1 cellular context compared by ENCODE assay signal in the genomic region with DNA sequence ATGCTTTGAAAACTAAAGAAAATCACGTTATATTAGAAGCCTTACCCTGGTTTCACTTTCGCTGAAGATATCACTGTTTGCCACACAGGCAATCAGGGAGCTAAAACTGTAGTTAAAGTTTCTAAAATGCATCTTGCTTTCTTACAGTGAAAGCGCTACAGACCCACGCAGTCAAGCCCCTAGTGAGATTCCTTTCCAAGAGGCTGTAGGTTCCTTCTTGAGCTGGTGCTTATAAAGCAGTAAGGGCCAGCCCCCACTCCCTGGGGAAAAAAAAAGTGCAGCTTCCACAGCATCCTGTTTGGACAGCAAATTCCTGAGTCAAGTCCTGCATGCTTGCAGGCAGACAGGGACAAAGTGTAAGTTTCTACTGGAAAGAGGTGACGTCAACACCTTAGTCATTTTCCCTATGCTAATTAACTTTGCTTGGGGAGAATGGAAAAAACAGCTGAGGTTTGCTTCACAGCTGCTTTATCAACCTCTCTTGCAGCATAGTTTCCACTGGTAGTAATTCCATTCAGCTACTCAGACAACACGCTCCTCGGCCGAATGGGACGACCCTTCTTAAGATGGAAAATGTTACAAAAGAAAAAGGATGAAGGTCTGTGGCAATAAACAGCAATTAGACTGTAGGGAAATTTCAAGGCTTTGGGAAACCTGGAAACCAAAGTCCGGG.
TF ChIP-seq lines count a peak whose summit lies in the region.

No MANE protein-coding gene starts in this region.

TF ChIP-seq in HepG2, 621 proteins besides CTCF, POLR2A, EP300 and RAD21 (continued from another document and continues in another):
- TF ChIP-seq KLF6 (CRISPR knock-in tag; IDR thresholded peaks at IDR 0.05): 0 out of 2 replicates have a peak, but pooled peaks have one; percentile 36
- TF ChIP-seq ZBTB1 (CRISPR knock-in tag; IDR thresholded peaks at IDR 0.05; ENCODE audit: borderline replicate concordance): no peak
- no peak for TF ChIP-seq ZNF121 (CRISPR knock-in tag; IDR thresholded peaks at IDR 0.05)
- no peak for TF ChIP-seq ZNF720 (CRISPR knock-in tag; IDR thresholded peaks at IDR 0.05)
- TF ChIP-seq NCOR1 (IDR thresholded peaks at IDR 0.05; ENCODE audit: borderline replicate concordance, low read length): peak; percentile 68; the same call in 1 of the 2 replicates
- TF ChIP-seq ZNF17 (CRISPR knock-in tag; IDR thresholded peaks at IDR 0.05): no peak
- no peak for TF ChIP-seq MAF1 (CRISPR knock-in tag; IDR thresholded peaks at IDR 0.05; ENCODE audit: borderline replicate concordance)
- no peak; the same call in 1 of the 2 replicates for TF ChIP-seq ISL2 (CRISPR knock-in tag; IDR thresholded peaks at IDR 0.05)
- peak; percentile 62 for TF ChIP-seq RARA (CRISPR knock-in tag; IDR thresholded peaks at IDR 0.05)
- TF ChIP-seq, protein P1, sequence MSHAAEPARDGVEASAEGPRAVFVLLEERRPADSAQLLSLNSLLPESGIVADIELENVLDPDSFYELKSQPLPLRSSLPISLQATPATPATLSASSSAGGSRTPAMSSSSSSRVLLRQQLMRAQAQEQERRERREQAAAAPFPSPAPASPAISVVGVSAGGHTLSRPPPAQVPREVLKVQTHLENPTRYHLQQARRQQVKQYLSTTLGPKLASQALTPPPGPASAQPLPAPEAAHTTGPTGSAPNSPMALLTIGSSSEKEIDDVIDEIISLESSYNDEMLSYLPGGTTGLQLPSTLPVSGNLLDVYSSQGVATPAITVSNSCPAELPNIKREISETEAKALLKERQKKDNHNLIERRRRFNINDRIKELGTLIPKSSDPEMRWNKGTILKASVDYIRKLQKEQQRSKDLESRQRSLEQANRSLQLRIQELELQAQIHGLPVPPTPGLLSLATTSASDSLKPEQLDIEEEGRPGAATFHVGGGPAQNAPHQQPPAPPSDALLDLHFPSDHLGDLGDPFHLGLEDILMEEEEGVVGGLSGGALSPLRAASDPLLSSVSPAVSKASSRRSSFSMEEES (CRISPR knock-in tag; IDR thresholded peaks at IDR 0.05): peak; percentile 35; the same call in 1 of the 2 replicates
- TF ChIP-seq, protein P2, sequence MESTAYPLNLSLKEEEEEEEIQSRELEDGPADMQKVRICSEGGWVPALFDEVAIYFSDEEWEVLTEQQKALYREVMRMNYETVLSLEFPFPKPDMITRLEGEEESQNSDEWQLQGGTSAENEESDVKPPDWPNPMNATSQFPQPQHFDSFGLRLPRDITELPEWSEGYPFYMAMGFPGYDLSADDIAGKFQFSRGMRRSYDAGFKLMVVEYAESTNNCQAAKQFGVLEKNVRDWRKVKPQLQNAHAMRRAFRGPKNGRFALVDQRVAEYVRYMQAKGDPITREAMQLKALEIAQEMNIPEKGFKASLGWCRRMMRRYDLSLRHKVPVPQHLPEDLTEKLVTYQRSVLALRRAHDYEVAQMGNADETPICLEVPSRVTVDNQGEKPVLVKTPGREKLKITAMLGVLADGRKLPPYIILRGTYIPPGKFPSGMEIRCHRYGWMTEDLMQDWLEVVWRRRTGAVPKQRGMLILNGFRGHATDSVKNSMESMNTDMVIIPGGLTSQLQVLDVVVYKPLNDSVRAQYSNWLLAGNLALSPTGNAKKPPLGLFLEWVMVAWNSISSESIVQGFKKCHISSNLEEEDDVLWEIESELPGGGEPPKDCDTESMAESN (CRISPR knock-in tag; conservative IDR thresholded peaks at IDR 0.05): 0 out of 2 replicates have a peak, but pooled peaks have one; percentile 21
- TF ChIP-seq, protein P3, sequence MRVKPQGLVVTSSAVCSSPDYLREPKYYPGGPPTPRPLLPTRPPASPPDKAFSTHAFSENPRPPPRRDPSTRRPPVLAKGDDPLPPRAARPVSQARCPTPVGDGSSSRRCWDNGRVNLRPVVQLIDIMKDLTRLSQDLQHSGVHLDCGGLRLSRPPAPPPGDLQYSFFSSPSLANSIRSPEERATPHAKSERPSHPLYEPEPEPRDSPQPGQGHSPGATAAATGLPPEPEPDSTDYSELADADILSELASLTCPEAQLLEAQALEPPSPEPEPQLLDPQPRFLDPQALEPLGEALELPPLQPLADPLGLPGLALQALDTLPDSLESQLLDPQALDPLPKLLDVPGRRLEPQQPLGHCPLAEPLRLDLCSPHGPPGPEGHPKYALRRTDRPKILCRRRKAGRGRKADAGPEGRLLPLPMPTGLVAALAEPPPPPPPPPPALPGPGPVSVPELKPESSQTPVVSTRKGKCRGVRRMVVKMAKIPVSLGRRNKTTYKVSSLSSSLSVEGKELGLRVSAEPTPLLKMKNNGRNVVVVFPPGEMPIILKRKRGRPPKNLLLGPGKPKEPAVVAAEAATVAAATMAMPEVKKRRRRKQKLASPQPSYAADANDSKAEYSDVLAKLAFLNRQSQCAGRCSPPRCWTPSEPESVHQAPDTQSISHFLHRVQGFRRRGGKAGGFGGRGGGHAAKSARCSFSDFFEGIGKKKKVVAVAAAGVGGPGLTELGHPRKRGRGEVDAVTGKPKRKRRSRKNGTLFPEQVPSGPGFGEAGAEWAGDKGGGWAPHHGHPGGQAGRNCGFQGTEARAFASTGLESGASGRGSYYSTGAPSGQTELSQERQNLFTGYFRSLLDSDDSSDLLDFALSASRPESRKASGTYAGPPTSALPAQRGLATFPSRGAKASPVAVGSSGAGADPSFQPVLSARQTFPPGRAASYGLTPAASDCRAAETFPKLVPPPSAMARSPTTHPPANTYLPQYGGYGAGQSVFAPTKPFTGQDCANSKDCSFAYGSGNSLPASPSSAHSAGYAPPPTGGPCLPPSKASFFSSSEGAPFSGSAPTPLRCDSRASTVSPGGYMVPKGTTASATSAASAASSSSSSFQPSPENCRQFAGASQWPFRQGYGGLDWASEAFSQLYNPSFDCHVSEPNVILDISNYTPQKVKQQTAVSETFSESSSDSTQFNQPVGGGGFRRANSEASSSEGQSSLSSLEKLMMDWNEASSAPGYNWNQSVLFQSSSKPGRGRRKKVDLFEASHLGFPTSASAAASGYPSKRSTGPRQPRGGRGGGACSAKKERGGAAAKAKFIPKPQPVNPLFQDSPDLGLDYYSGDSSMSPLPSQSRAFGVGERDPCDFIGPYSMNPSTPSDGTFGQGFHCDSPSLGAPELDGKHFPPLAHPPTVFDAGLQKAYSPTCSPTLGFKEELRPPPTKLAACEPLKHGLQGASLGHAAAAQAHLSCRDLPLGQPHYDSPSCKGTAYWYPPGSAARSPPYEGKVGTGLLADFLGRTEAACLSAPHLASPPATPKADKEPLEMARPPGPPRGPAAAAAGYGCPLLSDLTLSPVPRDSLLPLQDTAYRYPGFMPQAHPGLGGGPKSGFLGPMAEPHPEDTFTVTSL (CRISPR knock-in tag; IDR thresholded peaks at IDR 0.05; ENCODE audit: borderline replicate concordance): peak; percentile 44; the same call in 1 of the 2 replicates
- TF ChIP-seq, protein P4, sequence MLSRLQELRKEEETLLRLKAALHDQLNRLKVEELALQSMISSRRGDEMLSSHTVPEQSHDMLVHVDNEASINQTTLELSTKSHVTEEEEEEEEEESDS (CRISPR knock-in tag; IDR thresholded peaks at IDR 0.05; ENCODE audit: borderline replicate concordance): peak; percentile 53; the same call in 1 of the 2 replicates
- peak; percentile 94 for TF ChIP-seq IRF2 (CRISPR knock-in tag; IDR thresholded peaks at IDR 0.05)
- peak; percentile 76; the same call in 1 of the 2 replicates for TF ChIP-seq KMT2A (CRISPR knock-in tag; IDR thresholded peaks at IDR 0.05)
- TF ChIP-seq, protein P5, sequence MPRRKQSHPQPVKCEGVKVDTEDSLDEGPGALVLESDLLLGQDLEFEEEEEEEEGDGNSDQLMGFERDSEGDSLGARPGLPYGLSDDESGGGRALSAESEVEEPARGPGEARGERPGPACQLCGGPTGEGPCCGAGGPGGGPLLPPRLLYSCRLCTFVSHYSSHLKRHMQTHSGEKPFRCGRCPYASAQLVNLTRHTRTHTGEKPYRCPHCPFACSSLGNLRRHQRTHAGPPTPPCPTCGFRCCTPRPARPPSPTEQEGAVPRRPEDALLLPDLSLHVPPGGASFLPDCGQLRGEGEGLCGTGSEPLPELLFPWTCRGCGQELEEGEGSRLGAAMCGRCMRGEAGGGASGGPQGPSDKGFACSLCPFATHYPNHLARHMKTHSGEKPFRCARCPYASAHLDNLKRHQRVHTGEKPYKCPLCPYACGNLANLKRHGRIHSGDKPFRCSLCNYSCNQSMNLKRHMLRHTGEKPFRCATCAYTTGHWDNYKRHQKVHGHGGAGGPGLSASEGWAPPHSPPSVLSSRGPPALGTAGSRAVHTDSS (CRISPR knock-in tag; conservative IDR thresholded peaks at IDR 0.05): no peak
- peak; percentile 93 for TF ChIP-seq POLR2G (IDR thresholded peaks at IDR 0.05; ENCODE audit: low read depth, low read length)
- TF ChIP-seq, protein P6, sequence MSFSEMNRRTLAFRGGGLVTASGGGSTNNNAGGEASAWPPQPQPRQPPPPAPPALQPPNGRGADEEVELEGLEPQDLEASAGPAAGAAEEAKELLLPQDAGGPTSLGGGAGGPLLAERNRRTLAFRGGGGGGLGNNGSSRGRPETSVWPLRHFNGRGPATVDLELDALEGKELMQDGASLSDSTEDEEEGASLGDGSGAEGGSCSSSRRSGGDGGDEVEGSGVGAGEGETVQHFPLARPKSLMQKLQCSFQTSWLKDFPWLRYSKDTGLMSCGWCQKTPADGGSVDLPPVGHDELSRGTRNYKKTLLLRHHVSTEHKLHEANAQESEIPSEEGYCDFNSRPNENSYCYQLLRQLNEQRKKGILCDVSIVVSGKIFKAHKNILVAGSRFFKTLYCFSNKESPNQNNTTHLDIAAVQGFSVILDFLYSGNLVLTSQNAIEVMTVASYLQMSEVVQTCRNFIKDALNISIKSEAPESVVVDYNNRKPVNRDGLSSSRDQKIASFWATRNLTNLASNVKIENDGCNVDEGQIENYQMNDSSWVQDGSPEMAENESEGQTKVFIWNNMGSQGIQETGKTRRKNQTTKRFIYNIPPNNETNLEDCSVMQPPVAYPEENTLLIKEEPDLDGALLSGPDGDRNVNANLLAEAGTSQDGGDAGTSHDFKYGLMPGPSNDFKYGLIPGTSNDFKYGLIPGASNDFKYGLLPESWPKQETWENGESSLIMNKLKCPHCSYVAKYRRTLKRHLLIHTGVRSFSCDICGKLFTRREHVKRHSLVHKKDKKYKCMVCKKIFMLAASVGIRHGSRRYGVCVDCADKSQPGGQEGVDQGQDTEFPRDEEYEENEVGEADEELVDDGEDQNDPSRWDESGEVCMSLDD (CRISPR knock-in tag; IDR thresholded peaks at IDR 0.05; ENCODE audit: borderline replicate concordance): no peak
- TF ChIP-seq ZMAT3 (CRISPR knock-in tag; conservative IDR thresholded peaks at IDR 0.05): no peak
- peak; percentile 90 for TF ChIP-seq ERF (CRISPR knock-in tag; IDR thresholded peaks at IDR 0.05)
- TF ChIP-seq NR2F2 (IDR thresholded peaks at IDR 0.05; ENCODE audit: borderline replicate concordance, low read depth): no peak
- TF ChIP-seq ETV6 (CRISPR knock-in tag; conservative IDR thresholded peaks at IDR 0.05): no peak
- TF ChIP-seq, protein P7, sequence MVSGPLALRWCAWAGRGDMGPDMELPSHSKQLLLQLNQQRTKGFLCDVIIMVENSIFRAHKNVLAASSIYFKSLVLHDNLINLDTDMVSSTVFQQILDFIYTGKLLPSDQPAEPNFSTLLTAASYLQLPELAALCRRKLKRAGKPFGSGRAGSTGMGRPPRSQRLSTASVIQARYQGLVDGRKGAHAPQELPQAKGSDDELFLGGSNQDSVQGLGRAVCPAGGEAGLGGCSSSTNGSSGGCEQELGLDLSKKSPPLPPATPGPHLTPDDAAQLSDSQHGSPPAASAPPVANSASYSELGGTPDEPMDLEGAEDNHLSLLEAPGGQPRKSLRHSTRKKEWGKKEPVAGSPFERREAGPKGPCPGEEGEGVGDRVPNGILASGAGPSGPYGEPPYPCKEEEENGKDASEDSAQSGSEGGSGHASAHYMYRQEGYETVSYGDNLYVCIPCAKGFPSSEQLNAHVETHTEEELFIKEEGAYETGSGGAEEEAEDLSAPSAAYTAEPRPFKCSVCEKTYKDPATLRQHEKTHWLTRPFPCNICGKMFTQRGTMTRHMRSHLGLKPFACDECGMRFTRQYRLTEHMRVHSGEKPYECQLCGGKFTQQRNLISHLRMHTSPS (CRISPR knock-in tag; IDR thresholded peaks at IDR 0.05; ENCODE audit: low read depth): no peak
- TF ChIP-seq SP4 (CRISPR knock-in tag; IDR thresholded peaks at IDR 0.05): 0 out of 2 replicates have a peak, but pooled peaks have one; percentile 41
- TF ChIP-seq, protein P8, sequence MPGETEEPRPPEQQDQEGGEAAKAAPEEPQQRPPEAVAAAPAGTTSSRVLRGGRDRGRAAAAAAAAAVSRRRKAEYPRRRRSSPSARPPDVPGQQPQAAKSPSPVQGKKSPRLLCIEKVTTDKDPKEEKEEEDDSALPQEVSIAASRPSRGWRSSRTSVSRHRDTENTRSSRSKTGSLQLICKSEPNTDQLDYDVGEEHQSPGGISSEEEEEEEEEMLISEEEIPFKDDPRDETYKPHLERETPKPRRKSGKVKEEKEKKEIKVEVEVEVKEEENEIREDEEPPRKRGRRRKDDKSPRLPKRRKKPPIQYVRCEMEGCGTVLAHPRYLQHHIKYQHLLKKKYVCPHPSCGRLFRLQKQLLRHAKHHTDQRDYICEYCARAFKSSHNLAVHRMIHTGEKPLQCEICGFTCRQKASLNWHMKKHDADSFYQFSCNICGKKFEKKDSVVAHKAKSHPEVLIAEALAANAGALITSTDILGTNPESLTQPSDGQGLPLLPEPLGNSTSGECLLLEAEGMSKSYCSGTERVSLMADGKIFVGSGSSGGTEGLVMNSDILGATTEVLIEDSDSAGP (CRISPR knock-in tag; IDR thresholded peaks at IDR 0.05; ENCODE audit: borderline replicate concordance): no peak
- no peak for TF ChIP-seq SRF (IDR thresholded peaks at IDR 0.05; ENCODE audit: low read depth, low read length)
- TF ChIP-seq, protein P9, sequence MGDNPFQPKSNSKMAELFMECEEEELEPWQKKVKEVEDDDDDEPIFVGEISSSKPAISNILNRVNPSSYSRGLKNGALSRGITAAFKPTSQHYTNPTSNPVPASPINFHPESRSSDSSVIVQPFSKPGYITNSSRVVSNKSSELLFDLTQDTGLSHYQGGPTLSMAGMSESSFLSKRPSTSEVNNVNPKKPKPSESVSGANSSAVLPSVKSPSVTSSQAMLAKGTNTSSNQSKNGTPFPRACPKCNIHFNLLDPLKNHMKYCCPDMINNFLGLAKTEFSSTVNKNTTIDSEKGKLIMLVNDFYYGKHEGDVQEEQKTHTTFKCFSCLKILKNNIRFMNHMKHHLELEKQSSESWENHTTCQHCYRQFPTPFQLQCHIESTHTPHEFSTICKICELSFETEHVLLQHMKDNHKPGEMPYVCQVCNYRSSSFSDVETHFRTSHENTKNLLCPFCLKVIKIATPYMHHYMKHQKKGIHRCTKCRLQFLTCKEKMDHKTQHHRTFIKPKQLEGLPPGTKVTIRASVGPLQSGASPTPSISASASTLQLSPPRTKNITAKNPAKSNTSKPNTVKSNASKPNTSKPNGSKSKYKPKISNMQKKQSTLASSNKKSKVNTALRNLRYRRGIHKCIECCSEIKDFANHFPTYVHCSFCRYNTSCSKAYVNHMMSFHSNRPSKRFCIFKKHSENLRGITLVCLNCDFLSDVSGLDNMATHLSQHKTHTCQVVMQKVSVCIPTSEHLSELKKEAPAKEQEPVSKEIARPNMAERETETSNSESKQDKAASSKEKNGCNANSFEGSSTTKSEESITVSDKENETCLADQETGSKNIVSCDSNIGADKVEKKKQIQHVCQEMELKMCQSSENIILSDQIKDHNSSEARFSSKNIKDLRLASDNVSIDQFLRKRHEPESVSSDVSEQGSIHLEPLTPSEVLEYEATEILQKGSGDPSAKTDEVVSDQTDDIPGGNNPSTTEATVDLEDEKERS (CRISPR knock-in tag; IDR thresholded peaks at IDR 0.05): 0 out of 2 replicates have a peak, but pooled peaks have one; percentile 45
- TF ChIP-seq, protein P10, sequence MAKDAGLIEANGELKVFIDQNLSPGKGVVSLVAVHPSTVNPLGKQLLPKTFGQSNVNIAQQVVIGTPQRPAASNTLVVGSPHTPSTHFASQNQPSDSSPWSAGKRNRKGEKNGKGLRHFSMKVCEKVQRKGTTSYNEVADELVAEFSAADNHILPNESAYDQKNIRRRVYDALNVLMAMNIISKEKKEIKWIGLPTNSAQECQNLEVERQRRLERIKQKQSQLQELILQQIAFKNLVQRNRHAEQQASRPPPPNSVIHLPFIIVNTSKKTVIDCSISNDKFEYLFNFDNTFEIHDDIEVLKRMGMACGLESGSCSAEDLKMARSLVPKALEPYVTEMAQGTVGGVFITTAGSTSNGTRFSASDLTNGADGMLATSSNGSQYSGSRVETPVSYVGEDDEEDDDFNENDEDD (CRISPR knock-in tag; IDR thresholded peaks at IDR 0.05; ENCODE audit: borderline replicate concordance): 0 out of 2 replicates have a peak, but pooled peaks have one; percentile 27
- TF ChIP-seq ZSCAN29 (CRISPR knock-in tag; conservative IDR thresholded peaks at IDR 0.05): no peak
